In genomic region chr7:116211913-116212596, GRCh38 we compare ENCODE assay signal across 8 cellular contexts. TPM values are rescaled to one million over a fixed set of nuclear protein-coding genes. Genes with fewer than 3 reads are reported as not detected.
DNase-seq lines count a peak whose midpoint lies in the region; TF ChIP-seq lines count a peak whose summit lies in the region.

No MANE protein-coding gene starts in this region.

- H3K9me2 ChIP-seq in neural cell (ENCODE audit: insufficient read depth, low read length), result no peaks in the 10 kb centered on the region

- H3K4me1 Mint-ChIP-seq in CD14-positive monocyte, result peaks cover 50% of the 10 kb centered on the region

- H3K27me3 ChIP-seq in colonic mucosa, result no peaks in the 10 kb centered on the region
- peaks cover 54% of the 10 kb centered on the region for H3K27me3 ChIP-seq in neural cell (ENCODE audit: insufficient read depth, low read depth, low read length)
- no peaks in the 10 kb centered on the region for H3K27me3 ChIP-seq in WERI-Rb-1 (ENCODE audit: insufficient read depth, low read depth, severe bottlenecking)

- H4K20me1 ChIP-seq in neural cell (ENCODE audit: insufficient read depth), result no peaks in the 10 kb centered on the region

- H3K27ac ChIP-seq in colonic mucosa (peak overlapping the region; percentile 95), neural cell (ENCODE audit: low read length) (no peak overlapping the region), WERI-Rb-1 (no peak overlapping the region)

- H3K4me3 ChIP-seq in colonic mucosa (peak overlapping the region; percentile 74), neural cell (ENCODE audit: low read length) (peak overlapping the region; percentile 85), WERI-Rb-1 (ENCODE audit: low read depth, low read length) (no peak overlapping the region; the same call in 1 of the 2 replicates)

- H3K4me2 ChIP-seq in neural cell (ENCODE audit: low read length), result peak overlapping the region; percentile 67

- H3K4me3 Mint-ChIP-seq in CD14-positive monocyte, result peak overlapping the region; percentile 91 to 92

- no peaks in the 10 kb centered on the region for H3K79me2 ChIP-seq in neural cell (replicated peaks; ENCODE audit: insufficient read depth, low read length)

- H3K4me1 ChIP-seq in colonic mucosa, result no peaks in the 10 kb centered on the region

- peak overlapping the region; percentile 97 to 100 (median 98) for H3K27ac Mint-ChIP-seq in CD14-positive monocyte

- TF ChIP-seq CTCF in CD14-positive monocyte (IDR thresholded peaks at IDR 0.05) (no peak), colonic mucosa (IDR thresholded peaks at IDR 0.05) (no peak), neural cell (IDR thresholded peaks at IDR 0.05; ENCODE audit: poor library complexity, severe bottlenecking) (no peak), WERI-Rb-1 (IDR thresholded peaks at IDR 0.05; ENCODE audit: low read depth, low read length) (no peak)

- no peak for TF ChIP-seq RAD21 in neural cell (conservative IDR thresholded peaks at IDR 0.05)

- H3K36me3 ChIP-seq in colonic mucosa (no peaks in the 10 kb centered on the region), neural cell (ENCODE audit: insufficient read depth, low read length) (no peaks in the 10 kb centered on the region), WERI-Rb-1 (peaks cover 4% of the 10 kb centered on the region; the same call in 1 of the 2 replicates)

- H3F3A ChIP-seq in neural cell (ENCODE audit: insufficient read depth, low read length, poor library complexity, severe bottlenecking), result no peaks in the 10 kb centered on the region

- peaks cover 0 to 2% (median 0%) of the 10 kb centered on the region in 7 donors for H3K9me3 Mint-ChIP-seq in CD14-positive monocyte

- H3K9me3 ChIP-seq in colonic mucosa (no peaks in the 10 kb centered on the region), neural cell (ENCODE audit: low read length) (no peaks in the 10 kb centered on the region), WERI-Rb-1 (ENCODE audit: severe bottlenecking) (no peaks in the 10 kb centered on the region)

- peaks cover 4 to 6% of the 10 kb centered on the region in 2 donors for H3K36me3 Mint-ChIP-seq in CD14-positive monocyte

- no peak for TF ChIP-seq EP300 in neural cell (conservative IDR thresholded peaks at IDR 0.05; ENCODE audit: poor library complexity, severe bottlenecking)

- no peak overlapping the region for H2AFZ ChIP-seq in neural cell (ENCODE audit: low read depth, low read length)

- intact Hi-C loops in CD14-positive monocyte (cut with micrococcal nuclease), result loop anchor here in 1 of 2 donors (10.0 kb wide), 2 partner anchors 187 to 1287 kb away; partner anchors contain the start of gene MDFIC
- intact Hi-C loops in colonic mucosa (cut with DNase I), result no loop called here

- no peak for DNase-seq in CD14-positive monocyte (ENCODE audit: low spot score)
- peak; percentile 69 for DNase-seq in NCI-H460 (ENCODE audit: extremely low read depth, low read depth)
- DNase-seq in colonic mucosa, result no peak
- DNase-seq in superior temporal gyrus (ENCODE audit: extremely low spot score), result no peak
- DNase-seq in WERI-Rb-1, result no peak
- no peak for DNase-seq in DMS53 treated with DMSO at 0.1 percent for 48 hours (lab: John Stamatoyannopoulos, UW; ENCODE audit: unreplicated experiment)
- no peak for DNase-seq in DMS153 (lab: John Stamatoyannopoulos, UW)

- H3K27me3 Mint-ChIP-seq in CD14-positive monocyte (ENCODE audit: low read depth in 3 of 3), result peaks cover 0 to 2% (median 1%) of the 10 kb centered on the region in 3 donors

- H3K9ac ChIP-seq in colonic mucosa (ENCODE audit: low read depth in 2 of 2, low read length in 2 of 2), result peak overlapping the region in 1 of 2 donors; percentile 100
- H3K9ac ChIP-seq in neural cell (ENCODE audit: low read length), result no peak overlapping the region

TF ChIP-seq in neural cell, 6 proteins besides CTCF, POLR2A, EP300 and RAD21:
- TF ChIP-seq MXI1 (conservative IDR thresholded peaks at IDR 0.05; ENCODE audit: poor library complexity, severe bottlenecking) (no peak), EZH2 (IDR thresholded peaks at IDR 0.05; ENCODE audit: borderline replicate concordance, insufficient read depth, low read length, poor library complexity, severe bottlenecking) (no peak), TAF1 (IDR thresholded peaks at IDR 0.05; ENCODE audit: low read depth) (no peak), SMC3 (conservative IDR thresholded peaks at IDR 0.05; ENCODE audit: poor library complexity) (no peak)
TF ChIP-seq in neural cell: peak in this region for 0.

RNA-seq across cellular contexts. Expression of gene TES, which starts 1.7 kb away (rescaled TPM):
- 100 to 1,000 TPM in 1 of 2 donors, 10 to 100 TPM in 1; 89.0 to 104 TPM for polyA plus RNA-seq in CD14-positive monocyte
- 118 TPM in 2 replicates for total RNA-seq in NCI-H460 (2014; rRNA removed; shearing (Covaris generic))
- 89.4 and 143 TPM in 2 replicates for polyA plus RNA-seq in NCI-H460 (2014; cell fraction: nucleus; rRNA removed)
- total RNA-seq in colonic mucosa, result 100 to 1,000 TPM in 1 of 2 donors, 10 to 100 TPM in 1; 75.1 to 142 TPM
- polyA plus RNA-seq in neural cell, result 19.8 and 38.0 TPM in 2 replicates
- 31.9 and 39.9 TPM in 2 replicates for polyA minus RNA-seq in neural cell
